ENCODE assay signal across 9 cellular contexts in the genomic region with DNA sequence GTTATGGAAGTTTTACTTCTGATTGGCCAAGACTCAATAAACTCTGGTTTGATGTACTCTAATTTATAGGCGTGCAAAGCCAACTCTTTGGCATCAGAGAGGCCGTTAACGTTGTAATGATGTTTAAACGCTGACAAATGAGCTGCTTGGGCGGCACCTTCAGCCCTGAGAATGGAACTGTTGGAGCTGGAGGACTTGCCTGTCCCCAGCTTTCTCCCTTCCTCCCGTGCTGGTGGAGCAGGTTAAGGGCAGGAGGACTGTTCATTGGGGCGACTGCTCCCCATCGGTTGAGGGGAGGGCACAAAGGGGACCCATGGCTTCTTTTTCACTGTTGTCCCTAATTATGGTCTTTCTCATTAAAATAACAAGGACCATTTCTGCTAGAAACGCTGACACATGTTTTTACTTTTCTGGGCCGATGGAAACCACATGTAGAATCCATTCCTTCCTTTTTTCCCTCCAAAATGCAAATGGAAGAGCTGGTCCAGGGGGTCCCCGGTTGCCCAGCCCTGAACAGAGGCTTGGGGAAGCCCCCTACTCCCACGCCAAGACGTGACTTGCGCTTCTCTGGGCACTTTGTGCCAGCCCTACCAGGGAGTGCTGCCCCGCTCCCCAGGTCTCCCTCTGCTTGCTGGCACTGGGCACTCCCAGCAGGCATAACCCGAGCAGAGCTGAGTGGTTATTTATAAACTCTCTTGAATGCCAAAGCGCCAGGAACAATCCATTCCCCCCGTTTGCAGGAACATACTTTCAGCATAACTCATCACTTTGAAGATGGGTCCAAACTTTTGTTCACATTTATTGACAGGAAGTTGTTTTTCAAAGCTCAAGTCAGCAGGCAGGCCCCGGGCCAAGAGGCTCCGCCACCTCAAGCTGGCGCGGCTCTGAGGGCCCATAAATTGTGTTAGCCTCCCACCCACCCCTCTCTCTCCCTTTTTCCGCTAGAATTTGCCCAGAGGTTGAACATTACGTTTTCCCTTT.
A peak's percentile ranks its signal among the peaks of the same experiment; 100 is the strongest.
DNase-seq lines count a peak whose midpoint lies in the region; ATAC-seq, FAIRE-seq and TF ChIP-seq lines count a peak whose summit lies in the region.
"Had no signal": no experiment of that assay in that cellular context is flagged by ENCODE, and none has a peak within 500 bp of the region (broad histone marks: within the 10 kb centered on the region; RNA-seq: fewer than 3 reads in every experiment).

No MANE protein-coding gene starts in this region.

- H3K4me1 ChIP-seq in hepatocyte (ENCODE audit: insufficient read depth) = peaks cover 9% of the 10 kb centered on the region
- peaks cover 21 to 32% (median 26%) of the 10 kb centered on the region in 3 donors for H3K4me1 ChIP-seq in skeletal muscle tissue (ENCODE audit: control insufficient read depth in 3 of 3, insufficient read depth in 3 of 3, low read length in 3 of 3)

- no peaks in the 10 kb centered on the region for H3K4me1 Mint-ChIP-seq in activated T-cell treated with anti-CD3 and anti-CD28 coated beads, Interleukin-2, amount 50 U/mL, for 24 hours (ENCODE audit: low read depth)
- H3K4me1 Mint-ChIP-seq: activated CD4-positive, alpha-beta T cell treated with anti-CD3 and anti-CD28 coated beads, Interleukin-2, amount 10 ng/mL, durations not matched to agents 24 days and 14 days had no signal

- FAIRE-seq in H54 (lab: Jason Lieb, UNC) = peak; percentile 27

- H3K36me3 ChIP-seq in hepatocyte (replicated peaks; ENCODE audit: insufficient read depth, low read depth) (no peaks in the 10 kb centered on the region), skeletal muscle tissue (ENCODE audit: control insufficient read depth in 3 of 3, insufficient read depth in 3 of 3, low read length in 3 of 3) (no peaks in the 10 kb centered on the region)

- H3K4me2 ChIP-seq in hepatocyte = peak overlapping the region; percentile 32

- peak; percentile 94 for DNase-seq in H54 (ENCODE audit: insufficient read length, low spot score)
- DNase-seq in astrocyte of the hippocampus (ENCODE audit: low read depth, low spot score) = peak; percentile 95
- peak; percentile 69 for DNase-seq in hepatocyte (ENCODE audit: low spot score)
- no peak for DNase-seq in activated T-cell treated with anti-CD3 and anti-CD28 coated beads, Interleukin-2, amount 50 U/mL, for 24 hours
- DNase-seq in SK-N-DZ (ENCODE audit: low spot score) = no peak
- no peak for DNase-seq in NCI-H1048 (lab: John Stamatoyannopoulos, UW)
- DNase-seq: activated CD4-positive, alpha-beta T cell treated with anti-CD3 and anti-CD28 coated beads, Interleukin-2, amount 10 ng/mL, durations not matched to agents 24 days and 14 days had no signal

- H3K27me3 Mint-ChIP-seq in activated T-cell treated with anti-CD3 and anti-CD28 coated beads, Interleukin-2, amount 50 U/mL, for 24 hours = peaks cover 30% of the 10 kb centered on the region

- TF ChIP-seq CTCF in hepatocyte (IDR thresholded peaks at IDR 0.05; ENCODE audit: poor library complexity) = no peak

- no peaks in the 10 kb centered on the region for H3K9me3 ChIP-seq in hepatocyte (ENCODE audit: low read depth)
- no peaks in the 10 kb centered on the region for H3K9me3 ChIP-seq in skeletal muscle tissue (ENCODE audit: control insufficient read depth in 3 of 3, low read length in 3 of 3)

- no peaks in the 10 kb centered on the region for H3K79me2 ChIP-seq in hepatocyte

- H3K4me3 ChIP-seq in hepatocyte (no peak overlapping the region), skeletal muscle tissue (ENCODE audit: low read length in 3 of 3) (peak overlapping the region in 2 of 3 donors; percentile 25 to 52)

- no peak overlapping the region for H3K27ac Mint-ChIP-seq in activated T-cell treated with anti-CD3 and anti-CD28 coated beads, Interleukin-2, amount 50 U/mL, for 24 hours
- H3K27ac Mint-ChIP-seq: activated CD4-positive, alpha-beta T cell treated with anti-CD3 and anti-CD28 coated beads, Interleukin-2, amount 10 ng/mL, durations not matched to agents 24 days and 14 days had no signal

- TF ChIP-seq POLR2A in H54 (IDR thresholded peaks at IDR 0.05; ENCODE audit: low read depth, low read length) = 0 out of 2 replicates have a peak, but pooled peaks have one; percentile 38

- peak overlapping the region; percentile 5 to 61 (median 46) for H3K9ac ChIP-seq in skeletal muscle tissue (ENCODE audit: low read depth in 1 of 3, low read length in 3 of 3)

- no peak overlapping the region for H2AFZ ChIP-seq in hepatocyte

- H3K36me3 Mint-ChIP-seq in activated T-cell treated with anti-CD3 and anti-CD28 coated beads, Interleukin-2, amount 50 U/mL, for 24 hours (ENCODE audit: low read depth) = no peaks in the 10 kb centered on the region

- no peaks in the 10 kb centered on the region for H4K20me1 ChIP-seq in hepatocyte (ENCODE audit: insufficient read depth, poor library complexity, severe bottlenecking)

- WGBS in hepatocyte (ENCODE audit: low lambda C conversion rate, missing lambda C conversion rate) = 55% methylated on average over 24 of the region's 24 CpGs

- ATAC-seq in GM19397 (IDR thresholded peaks at IDR 0.05; ENCODE audit: unreplicated experiment) = no peak

- H3K27ac ChIP-seq in hepatocyte (peak overlapping the region; percentile 60), skeletal muscle tissue (ENCODE audit: low read depth, low read length) (peak overlapping the region; percentile 69)

- H3K4me3 Mint-ChIP-seq in activated T-cell treated with anti-CD3 and anti-CD28 coated beads, Interleukin-2, amount 50 U/mL, for 24 hours = no peak overlapping the region
- H3K4me3 Mint-ChIP-seq: activated CD4-positive, alpha-beta T cell treated with anti-CD3 and anti-CD28 coated beads, Interleukin-2, amount 10 ng/mL, durations not matched to agents 24 days and 14 days had no signal

- H3K9me3 Mint-ChIP-seq in activated T-cell treated with anti-CD3 and anti-CD28 coated beads, Interleukin-2, amount 50 U/mL, for 24 hours = no peaks in the 10 kb centered on the region
- H3K9me3 Mint-ChIP-seq: activated CD4-positive, alpha-beta T cell treated with anti-CD3 and anti-CD28 coated beads, Interleukin-2, amount 10 ng/mL, durations not matched to agents 24 days and 14 days had no signal

- H3K9me2 ChIP-seq in hepatocyte (replicated peaks; ENCODE audit: insufficient read depth) = no peaks in the 10 kb centered on the region

- H3K27me3 ChIP-seq in hepatocyte (no peaks in the 10 kb centered on the region), skeletal muscle tissue (ENCODE audit: control insufficient read depth in 3 of 3, insufficient read depth in 3 of 3, low read length in 3 of 3) (peaks cover 0 to 8% (median 0%) of the 10 kb centered on the region in 3 donors)

Comparison
In these comparisons a context has a peak if more than half of its experiments do, and no peak if none do; other contexts are left out.
1. DNase-seq: peak in H54 (single experiment), astrocyte of the hippocampus (single experiment) and hepatocyte (single experiment); none in activated T-cell treated with anti-CD3 and anti-CD28 coated beads, Interleukin-2, amount 50 U/mL, for 24 hours (single experiment), SK-N-DZ (single experiment) and NCI-H1048 (single experiment).